Comparison of ENCODE assay signal across 18 cellular contexts in the genomic region with DNA sequence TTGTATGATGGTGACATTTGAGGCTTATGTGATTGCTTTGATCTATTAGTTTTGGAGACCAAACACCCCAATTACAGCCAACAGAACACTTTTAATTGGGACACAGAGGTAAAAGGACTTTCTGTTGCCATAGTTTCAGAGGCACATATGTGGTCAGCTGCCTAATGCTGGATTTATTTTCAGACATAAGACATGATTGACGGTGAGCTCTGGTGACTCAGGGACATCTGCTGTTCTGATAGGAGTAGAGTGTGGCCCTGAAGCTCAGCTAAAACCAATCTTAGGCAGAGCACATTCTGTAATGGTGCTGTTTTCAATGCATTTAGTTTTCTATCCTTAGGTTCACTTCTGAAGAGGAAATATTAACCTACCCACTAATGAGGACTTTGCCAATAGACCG.
"Had no signal": no experiment of that assay in that cellular context is flagged by ENCODE, and none has a peak within 500 bp of the region (broad histone marks: within the 10 kb centered on the region; RNA-seq: fewer than 3 reads in every experiment).

No MANE protein-coding gene starts in this region.

- DNase-seq: activated CD4-positive, alpha-beta T cell treated with anti-CD3 and anti-CD28 coated beads, Interleukin-2, amount 50 U/mL, for 48 hours; activated CD4-positive, CD25-positive, alpha-beta regulatory T cell treated with anti-CD3 and anti-CD28 coated beads, Interleukin-2, amount 50 U/mL, for 72 hours; activated naive CD4-positive, alpha-beta T cell treated with anti-CD3 and anti-CD28 coated beads for 36 hours; dermis blood vessel endothelial cell; left cardiac atrium; pancreas; sigmoid colon; stimulated activated CD4-positive, alpha-beta T cell treated with anti-CD3 and anti-CD28 coated beads, Interleukin-1b, Interleukin-23, amount 100 ng/mL, for 48 hours; stimulated activated naive CD8-positive, alpha-beta T cell treated with anti-CD3 and anti-CD28 coated beads, Interleukin-15, amount 100 ng/mL, for 72 hours; T1000; upper lobe of right lung had no signal

- H3K27ac ChIP-seq: ascending aorta, breast epithelium, pancreas, sigmoid colon, thoracic aorta, upper lobe of right lung had no signal

- H3K36me3 ChIP-seq: ascending aorta, breast epithelium, pancreas, sigmoid colon, thoracic aorta, upper lobe of right lung had no signal

- H3K27ac Mint-ChIP-seq: activated naive CD4-positive, alpha-beta T cell treated with anti-CD3 and anti-CD28 coated beads for 36 hours; activated T-helper 17 cell treated with anti-CD3 and anti-CD28 coated beads, Interleukin-2, amount 50 U/mL, for 72 hours; mesothelial cell of epicardium; stimulated activated naive CD8-positive, alpha-beta T cell treated with anti-CD3 and anti-CD28 coated beads, Interleukin-15, amount 100 ng/mL, for 72 hours had no signal

- H3K4me3 ChIP-seq: ascending aorta, breast epithelium, lung, pancreas, sigmoid colon, thoracic aorta, upper lobe of right lung had no signal

- H3K36me3 Mint-ChIP-seq: mesothelial cell of epicardium had no signal

- H3K4me3 Mint-ChIP-seq: activated naive CD4-positive, alpha-beta T cell treated with anti-CD3 and anti-CD28 coated beads for 36 hours; activated T-helper 17 cell treated with anti-CD3 and anti-CD28 coated beads, Interleukin-2, amount 50 U/mL, for 72 hours; mesothelial cell of epicardium; neural crest cell; stimulated activated naive CD8-positive, alpha-beta T cell treated with anti-CD3 and anti-CD28 coated beads, Interleukin-15, amount 100 ng/mL, for 72 hours had no signal

- H3K4me1 ChIP-seq: ascending aorta, breast epithelium, sigmoid colon, upper lobe of right lung had no signal

- H3K4me1 Mint-ChIP-seq: mesothelial cell of epicardium had no signal

- H3K27me3 ChIP-seq: ascending aorta, breast epithelium, pancreas, sigmoid colon, upper lobe of right lung had no signal

- H3K9me3 ChIP-seq: ascending aorta, breast epithelium, pancreas, sigmoid colon, thoracic aorta, upper lobe of right lung had no signal

- H3K9me3 Mint-ChIP-seq: activated naive CD4-positive, alpha-beta T cell treated with anti-CD3 and anti-CD28 coated beads for 36 hours; mesothelial cell of epicardium; neural crest cell; stimulated activated naive CD8-positive, alpha-beta T cell treated with anti-CD3 and anti-CD28 coated beads, Interleukin-15, amount 100 ng/mL, for 72 hours had no signal

- ATAC-seq: activated T-helper 17 cell treated with anti-CD3 and anti-CD28 coated beads, Interleukin-2, amount 50 U/mL, for 72 hours; left cardiac atrium; stimulated activated naive CD8-positive, alpha-beta T cell treated with anti-CD3 and anti-CD28 coated beads, Interleukin-15, amount 100 ng/mL, for 72 hours had no signal
